In genomic region chr2:84858123-84858522, GRCh38 we compare ENCODE assay signal across 11 cellular contexts. TPM values are rescaled to one million over a fixed set of nuclear protein-coding genes. Genes with fewer than 3 reads are reported as not detected.
A peak's percentile ranks its signal among the peaks of the same experiment; 100 is the strongest.
DNase-seq lines count a peak whose midpoint lies in the region; TF ChIP-seq lines count a peak whose summit lies in the region.
"Had no signal": no experiment of that assay in that cellular context is flagged by ENCODE, and none has a peak within 500 bp of the region (broad histone marks: within the 10 kb centered on the region; RNA-seq: fewer than 3 reads in every experiment).

No MANE protein-coding gene starts in this region.

- no peak overlapping the region for H2AFZ ChIP-seq in SK-N-SH (ENCODE audit: low read depth)

- WGBS in SK-N-SH (ENCODE audit: low lambda C conversion rate): 19% methylated on average over 3 of the region's 3 CpGs

- intact Hi-C loops in CD14-positive monocyte (cut with micrococcal nuclease): no loop called here

- H3K79me2 ChIP-seq in SK-N-SH (ENCODE audit: insufficient read depth): no peaks in the 10 kb centered on the region

- H3K4me3 ChIP-seq in AG04449 (ENCODE audit: low read depth, low read length) (no peak overlapping the region), SK-N-SH (ENCODE audit: low read depth in 2 of 2, low read length in 1 of 2) (no peak overlapping the region), fibroblast of villous mesenchyme (ENCODE audit: low read depth, low read length) (no peak overlapping the region)
- H3K4me3 ChIP-seq in CD8-positive, alpha-beta memory T cell (ENCODE audit: low read length): peak overlapping the region; percentile 26
- H3K4me3 ChIP-seq: heart left ventricle had no signal

- H3K36me3 ChIP-seq in CD8-positive, alpha-beta memory T cell (ENCODE audit: insufficient read depth, low read length): no peaks in the 10 kb centered on the region
- H3K36me3 ChIP-seq in SK-N-SH (replicated peaks in 1 of 2; ENCODE audit: control insufficient read depth in 1 of 2, insufficient read depth in 2 of 2, low read length in 1 of 2): no peaks in the 10 kb centered on the region
- H3K36me3 ChIP-seq: heart left ventricle had no signal

- peaks cover 84 to 96% (median 94%) of the 10 kb centered on the region in 3 donors for H3K4me1 Mint-ChIP-seq in CD8-positive, alpha-beta memory T cell
- H3K4me1 Mint-ChIP-seq in CD14-positive monocyte: peaks cover 35% of the 10 kb centered on the region
- H3K4me1 Mint-ChIP-seq: nephron had no signal

- H3K9me3 Mint-ChIP-seq in CD8-positive, alpha-beta memory T cell: peaks cover under 1 to 5% (median 2%) of the 10 kb centered on the region in 5 donors
- peaks cover 6 to 15% (median 8%) of the 10 kb centered on the region in 7 donors for H3K9me3 Mint-ChIP-seq in CD14-positive monocyte

- H3K27ac Mint-ChIP-seq in CD8-positive, alpha-beta memory T cell: peak overlapping the region; percentile 11 to 97 (median 58)
- H3K27ac Mint-ChIP-seq in CD14-positive monocyte: peak overlapping the region in 2 of 7 donors; percentile 60 to 79
- H3K27ac Mint-ChIP-seq: nephron had no signal

- H3K9me3 ChIP-seq in CD8-positive, alpha-beta memory T cell (ENCODE audit: low read length): no peaks in the 10 kb centered on the region
- H3K9me3 ChIP-seq in SK-N-SH: no peaks in the 10 kb centered on the region

- peaks cover 93% of the 10 kb centered on the region for H3K4me1 ChIP-seq in CD8-positive, alpha-beta memory T cell (ENCODE audit: insufficient read depth, low read length)
- H3K4me1 ChIP-seq in SK-N-SH (ENCODE audit: control insufficient read depth in 1 of 2, insufficient read depth in 2 of 2, low read depth in 1 of 2, low read length in 1 of 2): no peaks in the 10 kb centered on the region

- TF ChIP-seq EP300 in SK-N-SH (IDR thresholded peaks at IDR 0.05; ENCODE audit: borderline replicate concordance in 1 of 2, low read depth in 1 of 2, low read length in 1 of 2): no peak

- H3K27me3 ChIP-seq in CD8-positive, alpha-beta memory T cell (ENCODE audit: insufficient read depth, low read length, poor library complexity, severe bottlenecking): no peaks in the 10 kb centered on the region
- peaks cover 23% of the 10 kb centered on the region; the same call in 1 of the 2 replicates for H3K27me3 ChIP-seq in SK-N-SH (ENCODE audit: insufficient read depth)
- H3K27me3 ChIP-seq: heart left ventricle had no signal

- no peak overlapping the region for H3K4me2 ChIP-seq in SK-N-SH

- peak overlapping the region in 4 of 7 donors; percentile 7 to 51 (median 34) for H3K4me3 Mint-ChIP-seq in CD8-positive, alpha-beta memory T cell
- no peak overlapping the region for H3K4me3 Mint-ChIP-seq in CD14-positive monocyte
- H3K4me3 Mint-ChIP-seq: nephron had no signal

- no peaks in the 10 kb centered on the region for H3F3A ChIP-seq in SK-N-SH (replicated peaks; ENCODE audit: insufficient read depth)

- H4K20me1 ChIP-seq in SK-N-SH (ENCODE audit: insufficient read depth): no peaks in the 10 kb centered on the region

- DNase-seq in AG04449 (ENCODE audit: low read depth, low spot score) (no peak), SK-N-SH (no peak), fibroblast of villous mesenchyme (ENCODE audit: low read depth) (no peak), CD14-positive monocyte (ENCODE audit: low spot score) (no peak), LoVo (ENCODE audit: low spot score) (no peak), SKM-1 (lab: John Stamatoyannopoulos, UW; ENCODE audit: unreplicated experiment) (no peak), SKM-1 treated with dmso at 0.1 percent for 144 hours (lab: John Stamatoyannopoulos, UW; ENCODE audit: unreplicated experiment) (no peak)
- no peak for DNase-seq in CD8-positive, alpha-beta memory T cell
- DNase-seq: heart left ventricle, NCI-H187 had no signal

- peak; percentile 18; the same call in 1 of the 2 replicates for TF ChIP-seq RAD21 in SK-N-SH (IDR thresholded peaks at IDR 0.05; ENCODE audit: low read length)

- H3K9me2 ChIP-seq in SK-N-SH: no peaks in the 10 kb centered on the region

- H3K9ac ChIP-seq in SK-N-SH: no peak overlapping the region

- peaks cover 14 to 27% (median 18%) of the 10 kb centered on the region in 3 donors for H3K36me3 Mint-ChIP-seq in CD8-positive, alpha-beta memory T cell
- H3K36me3 Mint-ChIP-seq in CD14-positive monocyte: peaks cover 3% of the 10 kb centered on the region in 2 donors

- TF ChIP-seq CTCF in AG04449 (IDR thresholded peaks at IDR 0.05; ENCODE audit: insufficient read depth, low read length, missing control alignments) (peak; percentile 41), SK-N-SH (IDR thresholded peaks at IDR 0.05) (peak; percentile 22), fibroblast of villous mesenchyme (IDR thresholded peaks at IDR 0.05; ENCODE audit: insufficient read depth, low read depth, low read length) (peak; percentile 54), CD14-positive monocyte (IDR thresholded peaks at IDR 0.05) (no peak)

- H3K27me3 Mint-ChIP-seq in CD8-positive, alpha-beta memory T cell: no peaks in the 10 kb centered on the region
- H3K27me3 Mint-ChIP-seq in CD14-positive monocyte (ENCODE audit: low read depth in 3 of 3): peaks cover 2 to 6% (median 4%) of the 10 kb centered on the region in 3 donors

- POLR2A ChIA-PET in AG04449 (lab: Yijun Ruan, JAX): no interaction called here
- POLR2A ChIA-PET in CD8-positive, alpha-beta memory T cell (lab: Charles Lee): interaction anchor here (0.6 to 0.8 kb wide), 2 partner anchors 177 to 213 kb away, joined by 3 read pairs; no protein-coding TSS in a partner anchor
- POLR2A ChIA-PET in SK-N-SH (lab: Yijun Ruan, JAX): no interaction called here

- CTCF ChIA-PET in AG04449 (lab: Yijun Ruan, JAX): interaction anchor here (0.8 to 2.9 kb wide), 15 partner anchors 12 to 365 kb away, joined by 3 to 27 read pairs (median 4); no protein-coding TSS in a partner anchor
- CTCF ChIA-PET in CD8-positive, alpha-beta memory T cell (lab: Charles Lee): interaction anchor here (0.6 to 4.2 kb wide), 9 partner anchors 9 to 126 kb away, joined by 3 to 17 read pairs (median 4); no protein-coding TSS in a partner anchor
- CTCF ChIA-PET in SK-N-SH (lab: Yijun Ruan, JAX): interaction anchor here (1.3 to 1.7 kb wide), 2 partner anchors 17 to 360 kb away, joined by 4 to 6 read pairs; no protein-coding TSS in a partner anchor

- no peak overlapping the region for H3K27ac ChIP-seq in CD8-positive, alpha-beta memory T cell (ENCODE audit: low read depth, low read length)
- no peak overlapping the region for H3K27ac ChIP-seq in SK-N-SH (ENCODE audit: low read depth in 2 of 2, low read length in 1 of 2)
- H3K27ac ChIP-seq: heart left ventricle had no signal

TF ChIP-seq in SK-N-SH, 30 proteins besides CTCF, POLR2A, EP300 and RAD21:
- TF ChIP-seq SMC3 (IDR thresholded peaks at IDR 0.05; ENCODE audit: low read depth, low read length) (0 out of 2 replicates have a peak, but pooled peaks have one; percentile 5), NFIC (IDR thresholded peaks at IDR 0.05; ENCODE audit: borderline replicate concordance) (no peak)

RNA-seq across cellular contexts. Expression of gene TRABD2A, which starts 22.8 kb away (rescaled TPM):
- total RNA-seq in CD8-positive, alpha-beta memory T cell: 10 to 100 TPM; 20.3 to 20.8 TPM
- 36.6 TPM for polyA plus RNA-seq in CD8-positive, alpha-beta memory T cell
- polyA plus RNA-seq in SK-N-SH (2012; rRNA removed) (3.0 and 3.8 TPM in 2 replicates), CD14-positive monocyte (under 1 TPM; 0.79 to 0.95 TPM)
- 2.4 and 3.6 TPM in 2 replicates for polyA plus RNA-seq in SK-N-SH (2012; cell fraction: cytosol; rRNA removed)
- 2.2 TPM in 2 replicates for polyA plus RNA-seq in SK-N-SH (2012; cell fraction: nucleus; rRNA removed)
- 1.3 and 1.7 TPM in 2 replicates for total RNA-seq in fibroblast of villous mesenchyme

RNA-seq across cellular contexts. Expression of gene TMSB10, which starts 47.3 kb away (rescaled TPM):
- total RNA-seq in CD8-positive, alpha-beta memory T cell: 1,000 to 10,000 TPM; 1,121 to 1,125 TPM
- polyA plus RNA-seq in CD8-positive, alpha-beta memory T cell: 4,836 TPM
- polyA plus RNA-seq in SK-N-SH (2012; rRNA removed) (3,924 and 7,920 TPM in 2 replicates), CD14-positive monocyte (1,000 to 10,000 TPM; 5,130 to 6,847 TPM)
- polyA plus RNA-seq in SK-N-SH (2012; cell fraction: cytosol; rRNA removed): 5,618 and 8,173 TPM in 2 replicates
- 1,784 and 3,464 TPM in 2 replicates for polyA plus RNA-seq in SK-N-SH (2012; cell fraction: nucleus; rRNA removed)
- total RNA-seq in fibroblast of villous mesenchyme: 3,561 and 6,804 TPM in 2 replicates

Comparison
In these comparisons a context has a peak if more than half of its experiments do, and no peak if none do; other contexts are left out.
1. H3K4me3 Mint-ChIP-seq: peak in CD8-positive, alpha-beta memory T cell (4 of 7); none in CD14-positive monocyte (0 of 2).